ENCODE assay signal across 8 cellular contexts in the genomic region with DNA sequence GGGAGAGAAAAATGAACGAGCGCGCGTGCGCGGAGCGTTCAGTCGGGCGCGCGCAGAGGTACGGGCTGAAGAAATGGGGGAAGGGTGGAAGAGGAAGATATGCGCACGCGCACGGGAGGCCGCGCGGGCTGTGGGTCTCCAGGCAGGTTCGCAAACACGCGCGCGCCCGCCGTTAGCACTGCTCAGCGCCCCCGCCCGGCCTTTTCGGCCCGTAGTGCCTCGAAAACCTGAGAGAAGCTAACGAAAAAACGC. TPM values are rescaled to one million over a fixed set of nuclear protein-coding genes. Genes with fewer than 3 reads are reported as not detected.
A peak's percentile ranks its signal among the peaks of the same experiment; 100 is the strongest.
DNase-seq lines count a peak whose midpoint lies in the region; ATAC-seq, FAIRE-seq and TF ChIP-seq lines count a peak whose summit lies in the region.

No MANE protein-coding gene starts in this region.

- ATAC-seq in HG02938 (IDR thresholded peaks at IDR 0.05; ENCODE audit: unreplicated experiment), result peak; percentile 35
- no peak for ATAC-seq in HG02981 (IDR thresholded peaks at IDR 0.05; ENCODE audit: unreplicated experiment)

- peak; percentile 49 for DNase-seq in GM12891 (ENCODE audit: insufficient read length, low spot score)
- DNase-seq in NCI-H1930 (lab: John Stamatoyannopoulos, UW), result peak; percentile 87 to 90
- DNase-seq in T1000 (lab: John Stamatoyannopoulos, UW), result peak; percentile 82
- DNase-seq in astrocyte of the hippocampus (ENCODE audit: low read depth, low spot score), result peak; percentile 96
- DNase-seq in hippocampal formation (lab: John Stamatoyannopoulos, UW), result peak; percentile 63 to 70
- peak; percentile 64 for DNase-seq in retinal pigment epithelial cell (ENCODE audit: low read depth)

- FAIRE-seq in GM12891 (lab: Jason Lieb, UNC), result no peak

- H3K4me3 ChIP-seq in retinal pigment epithelial cell (ENCODE audit: low read length), result peak overlapping the region; percentile 100

- no peak; the same call in 1 of the 2 replicates for TF ChIP-seq POLR2A in GM12891 (IDR thresholded peaks at IDR 0.05; ENCODE audit: low read depth, low read length)

- no peak for TF ChIP-seq CTCF in retinal pigment epithelial cell (conservative IDR thresholded peaks at IDR 0.05; ENCODE audit: low read depth, low read length)

TF ChIP-seq in GM12891, 5 proteins besides CTCF, POLR2A, EP300 and RAD21:
- TF ChIP-seq POU2F2 (IDR thresholded peaks at IDR 0.05; ENCODE audit: low read depth, low read length) (no peak), TAF1 (IDR thresholded peaks at IDR 0.05; ENCODE audit: low read depth, low read length) (no peak), PAX5 (IDR thresholded peaks at IDR 0.05; ENCODE audit: insufficient read depth, low read length, severe bottlenecking) (no peak), SPI1 (IDR thresholded peaks at IDR 0.05; ENCODE audit: low read depth, low read length) (no peak), POLR2AphosphoS5 (IDR thresholded peaks at IDR 0.05; ENCODE audit: low read depth, low read length) (no peak)

RNA-seq across cellular contexts. Expression of a gene that starts 0.4 kb away (rescaled TPM):
- 61.7 TPM for polyA plus RNA-seq in GM12891 (2012; ENCODE audit: low read depth, missing spikeins)

RNA-seq across cellular contexts. Expression of a gene that starts 39.1 kb away (rescaled TPM):
- polyA plus RNA-seq in GM12891 (2012; ENCODE audit: low read depth, missing spikeins), result 13.1 TPM
